ENCODE assay signal across 1 cellular context in the genomic region with DNA sequence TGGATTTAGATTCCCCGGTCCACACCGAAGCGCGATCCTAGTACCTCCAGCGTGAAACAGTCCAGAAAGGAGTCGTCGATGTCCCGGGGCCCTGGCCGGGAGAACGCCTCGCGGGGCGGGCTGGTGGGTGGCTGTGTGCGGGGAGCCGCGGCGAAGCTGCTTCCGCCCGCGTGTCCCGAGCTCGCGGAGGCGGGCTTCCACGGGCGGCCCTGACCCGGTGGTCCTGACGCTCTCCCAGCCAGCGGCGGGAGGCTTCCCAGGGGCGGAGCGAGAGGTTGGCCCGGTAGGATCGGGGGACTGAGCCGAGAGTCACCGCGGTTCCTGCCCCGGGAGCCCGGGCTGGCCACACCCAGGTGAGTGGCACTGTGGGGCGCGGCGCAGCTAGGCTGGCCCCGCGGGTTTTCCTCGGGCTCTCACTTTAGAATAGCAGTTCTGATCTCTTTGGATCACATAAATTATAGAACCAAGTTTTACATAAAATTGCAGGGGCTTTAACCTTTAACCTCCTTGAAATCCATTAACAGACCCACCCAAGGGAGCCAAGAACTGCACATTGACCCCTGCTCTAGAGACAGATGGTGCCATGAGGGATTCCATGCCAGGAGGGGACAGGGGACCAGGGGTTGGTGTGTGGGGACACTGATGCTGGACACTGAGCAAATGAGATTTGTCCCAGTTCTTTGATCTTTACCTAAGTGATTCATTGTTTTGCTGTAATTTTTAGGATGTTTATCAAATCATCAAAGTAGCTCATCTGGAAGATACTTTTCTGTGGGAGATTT.
TF ChIP-seq lines count a peak whose summit lies in the region.

No MANE protein-coding gene starts in this region.

TF ChIP-seq in IMR-90, 13 proteins besides CTCF, POLR2A, EP300 and RAD21 (continued from another document):
- no peak for TF ChIP-seq ELK1 (IDR thresholded peaks at IDR 0.05; ENCODE audit: borderline replicate concordance, low read depth, low read length)
- no peak for TF ChIP-seq USF2 (IDR thresholded peaks at IDR 0.05; ENCODE audit: low read depth, low read length)
- TF ChIP-seq BHLHE40 (IDR thresholded peaks at IDR 0.05; ENCODE audit: low read depth, low read length), result no peak
- no peak for TF ChIP-seq MXI1 (IDR thresholded peaks at IDR 0.05; ENCODE audit: borderline replicate concordance, low read depth, low read length)
- TF ChIP-seq SMC3 (IDR thresholded peaks at IDR 0.05; ENCODE audit: low read depth, low read length), result no peak
- no peak for TF ChIP-seq CHD1 (IDR thresholded peaks at IDR 0.05; ENCODE audit: low read depth, low read length)
